ENCODE assay signal across 6 cellular contexts in genomic region chr9:127876026-127876763, GRCh38. TPM values are rescaled to one million over a fixed set of nuclear protein-coding genes. Genes with fewer than 3 reads are reported as not detected.
DNase-seq lines count a peak whose midpoint lies in the region; TF ChIP-seq lines count a peak whose summit lies in the region.

No MANE protein-coding gene starts in this region.

- no peak overlapping the region; a peak in 1 of 7 replicates for H3K27ac Mint-ChIP-seq in H9

- H2BK15ac ChIP-seq in H9 (ENCODE audit: low read depth, low read length) = no peak overlapping the region

- H3K14ac ChIP-seq in H9 (ENCODE audit: insufficient read depth, low read length) = no peak overlapping the region

- H2BK20ac ChIP-seq in H9 (ENCODE audit: low read depth, low read length, poor library complexity, severe bottlenecking) = no peak overlapping the region

- TF ChIP-seq EP300 in sigmoid colon (IDR thresholded peaks at IDR 0.05) = no peak

- no peak overlapping the region for H3T11ph ChIP-seq in H9 (ENCODE audit: low read length)

- no peak overlapping the region for H4K5ac ChIP-seq in H9 (ENCODE audit: insufficient read length, low read depth, low read length)

- H4K91ac ChIP-seq in H9 (ENCODE audit: insufficient read length, low read depth, low read length) = no peak overlapping the region

- DNase-seq in dorsolateral prefrontal cortex (no peak), sigmoid colon (no peak), H9 (no peak), head of caudate nucleus (no peak)
- DNase-seq in activated effector memory CD4-positive, alpha-beta T cell treated with anti-CD3 and anti-CD28 coated beads, Interleukin-2, amount 50 U/mL, for 16 hours = no peak

- no peak overlapping the region for H3K56ac ChIP-seq in H9 (ENCODE audit: insufficient read length, low read depth, low read length)

- peaks cover 0 to 6% (median 0%) of the 10 kb centered on the region in 3 experiments; a peak in 3 of 7 replicates for H3K36me3 Mint-ChIP-seq in H9 (ENCODE audit: insufficient read depth in 1 of 3, low read depth in 3 of 3)

- H4K20me1 ChIP-seq in H9 (ENCODE audit: control insufficient read depth, insufficient read depth, insufficient read length) = no peaks in the 10 kb centered on the region

- H2BK12ac ChIP-seq in H9 (ENCODE audit: insufficient read length, low read depth, low read length) = no peak overlapping the region

- no peaks in the 10 kb centered on the region; the same call in 1 of the 2 replicates for H3K4me1 ChIP-seq in HEK293 (ENCODE audit: control insufficient read depth, insufficient read depth, low read length)
- H3K4me1 ChIP-seq in sigmoid colon = peaks cover 0 to 56% (median 52%) of the 10 kb centered on the region in 4 donors
- no peaks in the 10 kb centered on the region for H3K4me1 ChIP-seq in H9 (ENCODE audit: insufficient read depth, low read length)

- peaks cover 0 to 24% of the 10 kb centered on the region in 2 experiments; a peak in 1 of 3 replicates for H3K36me3 ChIP-seq in HEK293 (ENCODE audit: control insufficient read depth in 2 of 2, insufficient read depth in 1 of 2, low read length in 2 of 2)
- H3K36me3 ChIP-seq in sigmoid colon = peaks cover 0 to 19% (median 8%) of the 10 kb centered on the region in 4 donors

- intact Hi-C loops in dorsolateral prefrontal cortex (cut with DNase I) (loop anchor here in 1 of 2 donors (5.0 kb wide), 1 partner anchor 41 kb away; the partner anchor contains the start of gene ST6GALNAC4), sigmoid colon (cut with DNase I) (loop anchor here (5.0 kb wide), 1 partner anchor 41 kb away; the partner anchor contains the start of gene ST6GALNAC4), head of caudate nucleus (cut with DNase I) (loop anchor here (10.0 kb wide), 1 partner anchor 141 kb away; the partner anchor contains the start of gene TOR2A)

- H3K79me2 ChIP-seq in H9 (ENCODE audit: insufficient read depth, low read length) = no peaks in the 10 kb centered on the region

- CTCF ChIA-PET in HEK293 (lab: Yijun Ruan, JAX) = interaction anchor here (0.6 to 1.2 kb wide), 7 partner anchors 45 to 935 kb away, joined by 3 to 5 read pairs (median 4); no protein-coding TSS in a partner anchor

- POLR2A ChIA-PET in HEK293 (lab: Yijun Ruan, JAX) = interaction anchor here (1.1 kb wide), 1 partner anchor 14 kb away, joined by 4 read pairs; no protein-coding TSS in a partner anchor

- peaks cover 12% of the 10 kb centered on the region for H3K23me2 ChIP-seq in H9 (ENCODE audit: insufficient read length, low read depth, low read length, poor library complexity, severe bottlenecking)

- H3K4me3 Mint-ChIP-seq in H9 = peak overlapping the region in 1 of 2 experiments; percentile 89; a peak in 2 of 5 replicates

- H4K8ac ChIP-seq in H9 (replicated peaks; ENCODE audit: insufficient read length, low read depth, low read length) = no peak overlapping the region

- no peak overlapping the region for H3K27ac ChIP-seq in HEK293 (ENCODE audit: extremely low read depth, low read depth, low read length)
- peak overlapping the region in 53 of 59 donors; percentile 12 to 93 (median 88) for H3K27ac ChIP-seq in dorsolateral prefrontal cortex
- H3K27ac ChIP-seq in sigmoid colon = peak overlapping the region; percentile 82 to 87 (median 84)
- H3K27ac ChIP-seq in H9 (ENCODE audit: insufficient read length, low read depth, low read length) = no peak overlapping the region

- H3K9me3 Mint-ChIP-seq in H9 = no peaks in the 10 kb centered on the region

- no peak for TF ChIP-seq CTCF in HEK293 (tag by site-specific recombination; IDR thresholded peaks at IDR 0.05)
- TF ChIP-seq CTCF in dorsolateral prefrontal cortex (IDR thresholded peaks at IDR 0.05 in 54 of 56, conservative IDR thresholded peaks at IDR 0.05 in 2 of 56; ENCODE audit: low read depth in 1 of 56, partially characterized antibody in 56 of 56) = no peak
- no peak for TF ChIP-seq CTCF in sigmoid colon (IDR thresholded peaks at IDR 0.05)
- no peak for TF ChIP-seq CTCF in H9 (conservative IDR thresholded peaks at IDR 0.05)

- no peak overlapping the region for H2BK5ac ChIP-seq in H9 (ENCODE audit: insufficient read length, low read length)

- H3K4me2 ChIP-seq in H9 (ENCODE audit: insufficient read depth, insufficient read length, low read length) = no peak overlapping the region

- no peak overlapping the region for H2AK5ac ChIP-seq in H9 (ENCODE audit: insufficient read length, low read length)

- no peak overlapping the region for H3K18ac ChIP-seq in H9 (ENCODE audit: insufficient read length, low read depth, low read length)

- H3K27me3 Mint-ChIP-seq in H9 (ENCODE audit: low read depth) = no peaks in the 10 kb centered on the region; the same call in 1 of the 2 replicates

- no peak overlapping the region for H3K23ac ChIP-seq in H9 (ENCODE audit: insufficient read length, low read depth, low read length)

- H3K4me1 Mint-ChIP-seq in H9 = peaks cover 2 to 15% of the 10 kb centered on the region in 2 experiments; a peak in 3 of 4 replicates

- no peak overlapping the region for H3K4ac ChIP-seq in H9 (ENCODE audit: low read depth, low read length)

- no peak for TF ChIP-seq POLR2A in sigmoid colon (IDR thresholded peaks at IDR 0.05)

- H3K9ac ChIP-seq in H9 (ENCODE audit: extremely low read depth, insufficient read length, low read length) = no peak overlapping the region

- H3K27me3 ChIP-seq in dorsolateral prefrontal cortex (no peaks in the 10 kb centered on the region), sigmoid colon (no peaks in the 10 kb centered on the region), H9 (ENCODE audit: insufficient read depth, low read length) (no peaks in the 10 kb centered on the region)

- no peak overlapping the region for H2AFZ ChIP-seq in H9 (ENCODE audit: low read length)

- no peak overlapping the region for H3K4me3 ChIP-seq in HEK293 (ENCODE audit: low read depth, low read length)
- H3K4me3 ChIP-seq in dorsolateral prefrontal cortex = peak overlapping the region in 57 of 59 donors; percentile 57 to 85 (median 73)
- H3K4me3 ChIP-seq in sigmoid colon = peak overlapping the region in 3 of 4 donors; percentile 52 to 74 (median 72)

- H2BK120ac ChIP-seq in H9 (ENCODE audit: low read depth, low read length, poor library complexity, severe bottlenecking) = no peak overlapping the region

- H3K9me3 ChIP-seq in HEK293 (ENCODE audit: control insufficient read depth, insufficient read depth, low read depth, low read length) (no peaks in the 10 kb centered on the region), sigmoid colon (no peaks in the 10 kb centered on the region), H9 (ENCODE audit: control insufficient read depth, low read depth, low read length) (no peaks in the 10 kb centered on the region)

- WGBS in sigmoid colon, 2 donors = 53 to 78% methylated on average over 14 of the region's 14 CpGs
- no CpG with 5 or more reads among the region's 14 CpGs for WGBS in H9 (ENCODE audit: extremely low coverage, insufficient read length, low lambda C conversion rate)

- no peaks in the 10 kb centered on the region for H3K79me1 ChIP-seq in H9 (ENCODE audit: insufficient read depth, low read depth, low read length, poor library complexity, severe bottlenecking)

TF ChIP-seq in HEK293, 187 proteins besides CTCF, POLR2A, EP300 and RAD21:
- no peak for TF ChIP-seq BCL11B (tag by site-specific recombination; IDR thresholded peaks at IDR 0.05; ENCODE audit: low read depth)
- no peak for TF ChIP-seq ZNF610 (tag by site-specific recombination; IDR thresholded peaks at IDR 0.05; ENCODE audit: borderline replicate concordance)
- TF ChIP-seq KLF1 (tag by site-specific recombination; IDR thresholded peaks at IDR 0.05) = peak; percentile 32
TF ChIP-seq in HEK293: peak in this region for 1.

RNA-seq across cellular contexts. Expression of gene AK1, which starts 1.3 kb away (rescaled TPM):
- total RNA-seq in dorsolateral prefrontal cortex (100 to 1,000 TPM in 108 of 120 experiments, 10 to 100 TPM in 12; 58.9 to 165 (median 129) TPM), sigmoid colon (10 to 100 TPM; 28.8 to 73.2 (median 48.7) TPM), H9 (2021) (31.6 and 41.9 TPM in 2 replicates)
- polyA plus RNA-seq in sigmoid colon = 100 to 1,000 TPM in 1 of 3 donors, 10 to 100 TPM in 2; 85.9 to 254 (median 85.9) TPM

RNA-seq across cellular contexts. Expression of gene ENG, which starts 21.7 kb away (rescaled TPM):
- total RNA-seq in dorsolateral prefrontal cortex = 10 to 100 TPM; 10.3 to 92.1 (median 25.6) TPM
- 10 to 100 TPM; 17.1 to 28.5 (median 20.6) TPM for total RNA-seq in sigmoid colon
- polyA plus RNA-seq in sigmoid colon = 10 to 100 TPM in 2 of 3 donors, 1 to 10 TPM in 1; 5.4 to 50.4 (median 25.7) TPM
- 1.8 and 2.1 TPM in 2 replicates for total RNA-seq in H9 (2021)

RNA-seq across cellular contexts. Expression of gene ST6GALNAC6, which starts 23.2 kb away (rescaled TPM):
- total RNA-seq in dorsolateral prefrontal cortex (100 to 1,000 TPM in 113 of 120 experiments, 10 to 100 TPM in 7; 52.7 to 225 (median 137) TPM), sigmoid colon (100 to 1,000 TPM; 107 to 125 (median 114) TPM), H9 (2021) (29.8 and 30.2 TPM in 2 replicates)
- 100 to 1,000 TPM in 1 of 3 donors, 10 to 100 TPM in 2; 35.6 to 112 (median 87.1) TPM for polyA plus RNA-seq in sigmoid colon

RNA-seq across cellular contexts. Expression of gene ST6GALNAC4, which starts 40.6 kb away (rescaled TPM):
- 10 to 100 TPM; 13.2 to 58.0 (median 23.6) TPM for total RNA-seq in dorsolateral prefrontal cortex
- total RNA-seq in sigmoid colon = 10 to 100 TPM; 22.8 to 27.7 (median 25.5) TPM
- 10 to 100 TPM; 25.2 to 51.1 (median 37.7) TPM for polyA plus RNA-seq in sigmoid colon
- total RNA-seq in H9 (2021) = 15.4 and 16.5 TPM in 2 replicates

RNA-seq across cellular contexts. Expression of gene PIP5KL1, which starts 54.4 kb away (rescaled TPM):
- 10 to 100 TPM in 5 of 120 experiments, 1 to 10 TPM in 115; 1.2 to 13.2 (median 5.0) TPM for total RNA-seq in dorsolateral prefrontal cortex
- total RNA-seq in sigmoid colon = 1 to 10 TPM in 3 of 4 donors, under 1 TPM in 1; 0.16 to 4.2 (median 2.6) TPM
- polyA plus RNA-seq in sigmoid colon = 1 to 10 TPM in 1 of 3 donors, under 1 TPM in 1, not detected in 1; 0.70 to 1.8 TPM
- 9.0 and 11.6 TPM in 2 replicates for total RNA-seq in H9 (2021)

Comparison
In these comparisons a context has a peak if more than half of its experiments do, and no peak if none do; other contexts are left out.
1. H3K27ac ChIP-seq: peak in dorsolateral prefrontal cortex (53 of 59) and sigmoid colon (4 of 4); none in HEK293 (single experiment) and H9 (single experiment).